In the genomic region with DNA sequence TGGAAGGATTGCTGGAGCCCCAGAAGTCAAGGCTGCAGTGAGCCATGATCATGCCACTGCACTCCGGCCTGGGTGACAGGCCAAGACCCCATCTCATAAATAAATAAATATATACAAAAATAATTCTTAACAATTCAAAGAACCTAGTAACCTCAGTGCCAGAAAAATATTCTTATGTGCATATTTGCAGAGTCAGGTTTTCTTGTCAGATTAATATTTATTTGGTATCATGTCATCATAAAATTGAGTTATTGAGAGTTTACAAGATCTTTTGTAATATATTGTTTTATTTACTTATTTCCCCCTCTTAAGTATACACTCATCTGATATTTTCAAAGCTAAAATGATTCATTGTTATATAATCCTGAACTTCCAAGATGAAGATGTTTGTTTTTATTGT, we compare ENCODE assay signal across 25 cellular contexts.
"Had no signal": no experiment of that assay in that cellular context is flagged by ENCODE, and none has a peak within 500 bp of the region (broad histone marks: within the 10 kb centered on the region; RNA-seq: fewer than 3 reads in every experiment).

No MANE protein-coding gene starts in this region.

- H3K27ac ChIP-seq: coronary artery, dorsolateral prefrontal cortex, epithelial cell of prostate, esophagus squamous epithelium, gastrocnemius medialis, heart right ventricle, left lung, lower lobe of right lung had no signal

- FAIRE-seq: colon, islet of Langerhans, keratinocyte had no signal

- ATAC-seq: esophagus mucosa, gastrocnemius medialis, heart right ventricle, left cardiac atrium, left lung, left ventricle myocardium superior, lower lobe of right lung, mucosa of descending colon had no signal

- H3K4me3 ChIP-seq: coronary artery, dorsolateral prefrontal cortex, esophagus squamous epithelium, gastrocnemius medialis, heart right ventricle, left lung, lower lobe of right lung, mucosa of descending colon had no signal

- H3K4me1 ChIP-seq: esophagus squamous epithelium, heart right ventricle, left lung, lower lobe of right lung had no signal

- DNase-seq: dermis blood vessel endothelial cell; dorsolateral prefrontal cortex; effector CD4-positive, alpha-beta T cell; effector memory CD4-positive, alpha-beta T cell; erythroblast; esophagus squamous epithelium; foreskin fibroblast; foreskin melanocyte; gastrocnemius medialis; glutamatergic neuron; head of caudate nucleus; heart right ventricle; hippocampal formation; left cardiac atrium; left lung; left ventricle myocardium superior; lower lobe of right lung; mesenchymal stem cell; mucosa of descending colon had no signal

- H3K27me3 ChIP-seq: dorsolateral prefrontal cortex, esophagus squamous epithelium, gastrocnemius medialis, heart right ventricle, left lung had no signal

- H3K36me3 ChIP-seq: esophagus squamous epithelium, gastrocnemius medialis, heart right ventricle, left lung, lower lobe of right lung had no signal

- H3K9me3 ChIP-seq: esophagus squamous epithelium, gastrocnemius medialis, lower lobe of right lung, mucosa of descending colon had no signal
